Comparison of ENCODE assay signal across 14 cellular contexts in genomic region chr2:33532966-33533365, GRCh38.
"Had no signal": no experiment of that assay in that cellular context is flagged by ENCODE, and none has a peak within 500 bp of the region (broad histone marks: within the 10 kb centered on the region; RNA-seq: fewer than 3 reads in every experiment).

No MANE protein-coding gene starts in this region.

- FAIRE-seq: kidney had no signal

- H3K4me3 Mint-ChIP-seq: activated CD4-positive, alpha-beta memory T cell treated with anti-CD3 and anti-CD28 coated beads for 36 hours; activated CD8-positive, alpha-beta memory T cell treated with anti-CD3 and anti-CD28 coated beads, Interleukin-2, amount 10 ng/mL, durations not matched to agents 7 days and 5 days; activated naive CD4-positive, alpha-beta T cell treated with anti-CD3 and anti-CD28 coated beads for 36 hours; T-cell had no signal

- DNase-seq: activated CD4-positive, alpha-beta memory T cell treated with anti-CD3 and anti-CD28 coated beads for 36 hours; activated CD4-positive, alpha-beta T cell treated with anti-CD3 and anti-CD28 coated beads for 1 hour; activated CD8-positive, alpha-beta memory T cell treated with anti-CD3 and anti-CD28 coated beads, Interleukin-2, amount 10 ng/mL, durations not matched to agents 7 days and 5 days; activated naive CD4-positive, alpha-beta T cell treated with anti-CD3 and anti-CD28 coated beads for 36 hours; activated T-cell treated with anti-CD3 and anti-CD28 coated beads, Interleukin-2, amount 50 U/mL, for 1 hour; hypothalamus; kidney; mesendoderm; stimulated activated CD4-positive, alpha-beta T cell treated with anti-CD3 and anti-CD28 coated beads, Interleukin-12 subunit alpha, Interleukin-12 subunit beta, amount 100 ng/mL, for 4 hours; stimulated activated CD4-positive, alpha-beta T cell treated with anti-CD3 and anti-CD28 coated beads, Interleukin-2, amount 100 ng/mL, for 24 hours; T-cell; T-helper 9 cell had no signal

- H3K9me3 Mint-ChIP-seq: activated CD4-positive, alpha-beta memory T cell treated with anti-CD3 and anti-CD28 coated beads for 36 hours; activated naive CD4-positive, alpha-beta T cell treated with anti-CD3 and anti-CD28 coated beads for 36 hours; activated T-helper 2 cell treated with anti-CD3 and anti-CD28 coated beads, Interferon-gamma antibody, Interleukin-2, Interleukin-4, amounts not matched to agents 10 μg/mL and 5 μg/mL and 100 μg/mL, durations not matched to agents 14 hours and 24 hours and 36 hours; T-cell had no signal

- H3K27me3 Mint-ChIP-seq: activated CD4-positive, alpha-beta memory T cell treated with anti-CD3 and anti-CD28 coated beads for 36 hours; activated CD8-positive, alpha-beta memory T cell treated with anti-CD3 and anti-CD28 coated beads, Interleukin-2, amount 10 ng/mL, durations not matched to agents 7 days and 5 days; T-cell had no signal

- ATAC-seq: activated CD8-positive, alpha-beta memory T cell treated with anti-CD3 and anti-CD28 coated beads, Interleukin-2, amount 10 ng/mL, durations not matched to agents 7 days and 5 days; esophagus mucosa; T-cell had no signal

- H3K36me3 Mint-ChIP-seq: activated CD4-positive, alpha-beta memory T cell treated with anti-CD3 and anti-CD28 coated beads for 36 hours had no signal

- H3K27ac Mint-ChIP-seq: activated CD4-positive, alpha-beta memory T cell treated with anti-CD3 and anti-CD28 coated beads for 36 hours; activated CD8-positive, alpha-beta memory T cell treated with anti-CD3 and anti-CD28 coated beads, Interleukin-2, amount 10 ng/mL, durations not matched to agents 7 days and 5 days; activated naive CD4-positive, alpha-beta T cell treated with anti-CD3 and anti-CD28 coated beads for 36 hours; activated T-helper 2 cell treated with anti-CD3 and anti-CD28 coated beads, Interferon-gamma antibody, Interleukin-2, Interleukin-4, amounts not matched to agents 10 μg/mL and 5 μg/mL and 100 μg/mL, durations not matched to agents 14 hours and 24 hours and 36 hours; T-cell had no signal
